Comparison of ENCODE assay signal across 12 cellular contexts in genomic region chr2:156147594-156148330, GRCh38.
A peak's percentile ranks its signal among the peaks of the same experiment; 100 is the strongest.
DNase-seq lines count a peak whose midpoint lies in the region; ATAC-seq and TF ChIP-seq lines count a peak whose summit lies in the region.
"Had no signal": no experiment of that assay in that cellular context is flagged by ENCODE, and none has a peak within 500 bp of the region (broad histone marks: within the 10 kb centered on the region; RNA-seq: fewer than 3 reads in every experiment).

No MANE protein-coding gene starts in this region.

- POLR2A ChIA-PET in activated CD4-positive, alpha-beta T cell treated with anti-CD3 and anti-CD28 coated beads for 36 hours (lab: Charles Lee), result no interaction called here
- POLR2A ChIA-PET in PC-3 (lab: Charles Lee; ENCODE audit: unreplicated experiment), result no interaction called here
- POLR2A ChIA-PET in HEK293T (lab: Yijun Ruan, JAX), result no interaction called here

- no peak overlapping the region for H2BK12ac ChIP-seq in H9 (ENCODE audit: insufficient read length, low read depth, low read length)

- H3T11ph ChIP-seq in H9 (ENCODE audit: low read length), result no peak overlapping the region

- no peaks in the 10 kb centered on the region for H3K4me1 Mint-ChIP-seq in activated CD4-positive, alpha-beta T cell treated with anti-CD3 and anti-CD28 coated beads for 36 hours
- H3K4me1 Mint-ChIP-seq in H9, result peaks cover 4 to 8% of the 10 kb centered on the region in 2 experiments; a peak in 1 of 4 replicates
- H3K4me1 Mint-ChIP-seq: natural killer cell had no signal

- TF ChIP-seq CTCF in PC-3 (conservative IDR thresholded peaks at IDR 0.05; ENCODE audit: low read depth, low read length) (no peak), smooth muscle cell (IDR thresholded peaks at IDR 0.05; ENCODE audit: borderline replicate concordance, insufficient read depth, poor library complexity, severe bottlenecking) (no peak), esophagus muscularis mucosa (IDR thresholded peaks at IDR 0.05) (no peak), H9 (conservative IDR thresholded peaks at IDR 0.05) (no peak)

- H3K79me2 ChIP-seq in PC-3 (ENCODE audit: low read length), result no peaks in the 10 kb centered on the region
- no peaks in the 10 kb centered on the region for H3K79me2 ChIP-seq in smooth muscle cell (ENCODE audit: low read depth)
- no peaks in the 10 kb centered on the region for H3K79me2 ChIP-seq in H9 (ENCODE audit: insufficient read depth, low read length)

- H3F3A ChIP-seq in PC-3 (ENCODE audit: low read length, unreplicated experiment) (no peaks in the 10 kb centered on the region), smooth muscle cell (ENCODE audit: low read depth) (no peaks in the 10 kb centered on the region)

- H2AFZ ChIP-seq in PC-3 (ENCODE audit: low read length) (no peak overlapping the region), smooth muscle cell (ENCODE audit: low read depth) (no peak overlapping the region), H9 (ENCODE audit: low read length) (no peak overlapping the region)

- no peak overlapping the region for H3K27ac Mint-ChIP-seq in activated CD4-positive, alpha-beta T cell treated with anti-CD3 and anti-CD28 coated beads for 36 hours
- no peak overlapping the region for H3K27ac Mint-ChIP-seq in H9
- H3K27ac Mint-ChIP-seq: natural killer cell had no signal

- no peaks in the 10 kb centered on the region for H3K4me1 ChIP-seq in PC-3 (ENCODE audit: insufficient read depth, low read length)
- H3K4me1 ChIP-seq in smooth muscle cell (ENCODE audit: low read depth), result no peaks in the 10 kb centered on the region
- peaks cover 0 to 6% (median 0%) of the 10 kb centered on the region in 4 donors for H3K4me1 ChIP-seq in esophagus muscularis mucosa
- H3K4me1 ChIP-seq in H9 (ENCODE audit: insufficient read depth, low read length), result no peaks in the 10 kb centered on the region; the same call in 1 of the 2 replicates
- H3K4me1 ChIP-seq: SJSA1 had no signal

- H4K5ac ChIP-seq in H9 (ENCODE audit: insufficient read length, low read depth, low read length), result no peak overlapping the region

- no peak overlapping the region for H2BK5ac ChIP-seq in H9 (ENCODE audit: insufficient read length, low read length)

- no peak overlapping the region for H3K4me2 ChIP-seq in PC-3 (ENCODE audit: low read length)
- H3K4me2 ChIP-seq in smooth muscle cell, result no peak overlapping the region
- no peak overlapping the region for H3K4me2 ChIP-seq in H9 (ENCODE audit: insufficient read depth, insufficient read length, low read length)

- H3K27me3 ChIP-seq in PC-3 (ENCODE audit: low read length) (no peaks in the 10 kb centered on the region), smooth muscle cell (ENCODE audit: low read depth) (no peaks in the 10 kb centered on the region), esophagus muscularis mucosa (no peaks in the 10 kb centered on the region), H9 (ENCODE audit: insufficient read depth, low read length) (no peaks in the 10 kb centered on the region)
- H3K27me3 ChIP-seq: SJSA1 had no signal

- H2BK120ac ChIP-seq in H9 (ENCODE audit: low read depth, low read length, poor library complexity, severe bottlenecking), result no peak overlapping the region

- no peak overlapping the region for H3K23ac ChIP-seq in H9 (ENCODE audit: insufficient read length, low read depth, low read length)

- CTCF ChIA-PET in activated CD4-positive, alpha-beta T cell treated with anti-CD3 and anti-CD28 coated beads for 36 hours (lab: Charles Lee), result interaction anchor here (0.7 kb wide), 1 partner anchor 13 kb away, joined by 3 read pairs; no protein-coding TSS in a partner anchor
- CTCF ChIA-PET in PC-3 (lab: Charles Lee) (no interaction called here), HEK293T (lab: Yijun Ruan, JAX) (no interaction called here)

- no peak overlapping the region for H3K56ac ChIP-seq in H9 (ENCODE audit: insufficient read length, low read depth, low read length)

- no peak overlapping the region for H2BK20ac ChIP-seq in H9 (ENCODE audit: low read depth, low read length, poor library complexity, severe bottlenecking)

- TF ChIP-seq EP300 in esophagus muscularis mucosa (IDR thresholded peaks at IDR 0.05), result no peak

- no peak overlapping the region for H4K91ac ChIP-seq in H9 (ENCODE audit: insufficient read length, low read depth, low read length)

- no peak overlapping the region for H3K14ac ChIP-seq in H9 (ENCODE audit: insufficient read depth, low read length)

- TF ChIP-seq POLR2A in esophagus muscularis mucosa (IDR thresholded peaks at IDR 0.05; ENCODE audit: low read depth), result no peak

- intact Hi-C loops in activated CD4-positive, alpha-beta T cell treated with anti-CD3 and anti-CD28 coated beads for 36 hours (cut with DNase I, micrococcal nuclease), result no loop called here
- intact Hi-C loops in PC-3 (cut with micrococcal nuclease) (no loop called here), esophagus muscularis mucosa (cut with DNase I) (no loop called here)

- no peak overlapping the region for H4K8ac ChIP-seq in H9 (replicated peaks; ENCODE audit: insufficient read length, low read depth, low read length)

- H3K4me3 ChIP-seq in PC-3 (ENCODE audit: low read length) (no peak overlapping the region), smooth muscle cell (no peak overlapping the region), esophagus muscularis mucosa (no peak overlapping the region)
- H3K4me3 ChIP-seq: SJSA1 had no signal

- H3K79me1 ChIP-seq in H9 (ENCODE audit: insufficient read depth, low read depth, low read length, poor library complexity, severe bottlenecking), result no peaks in the 10 kb centered on the region

- H2BK15ac ChIP-seq in H9 (ENCODE audit: low read depth, low read length), result no peak overlapping the region

- no peaks in the 10 kb centered on the region for H3K9me2 ChIP-seq in PC-3 (replicated peaks; ENCODE audit: low read length)

- H3K9ac ChIP-seq in PC-3 (ENCODE audit: low read length) (no peak overlapping the region), smooth muscle cell (ENCODE audit: low read depth) (no peak overlapping the region), H9 (ENCODE audit: extremely low read depth, insufficient read length, low read length) (no peak overlapping the region)

- peaks cover 2% of the 10 kb centered on the region for H3K27me3 Mint-ChIP-seq in activated CD4-positive, alpha-beta T cell treated with anti-CD3 and anti-CD28 coated beads for 36 hours
- no peaks in the 10 kb centered on the region for H3K27me3 Mint-ChIP-seq in H9 (ENCODE audit: low read depth)

- 48% methylated on average over 4 of the region's 4 CpGs for WGBS in smooth muscle cell (ENCODE audit: low lambda C conversion rate)
- 56% methylated on average over 4 of the region's 4 CpGs for WGBS in esophagus muscularis mucosa
- WGBS in H9 (ENCODE audit: extremely low coverage, insufficient read length, low lambda C conversion rate), result no CpG with 5 or more reads among the region's 4 CpGs

- BruUV-seq in PC-3 (replicated peaks; lab: Mats Ljungman, UMichigan), result no TSS peak

- H3K18ac ChIP-seq in H9 (ENCODE audit: insufficient read length, low read depth, low read length), result no peak overlapping the region

- H2AK5ac ChIP-seq in H9 (ENCODE audit: insufficient read length, low read length), result no peak overlapping the region

- H3K23me2 ChIP-seq in H9 (ENCODE audit: insufficient read length, low read depth, low read length, poor library complexity, severe bottlenecking), result no peaks in the 10 kb centered on the region

- H3K9me3 Mint-ChIP-seq in activated CD4-positive, alpha-beta T cell treated with anti-CD3 and anti-CD28 coated beads for 36 hours (ENCODE audit: low read depth), result no peaks in the 10 kb centered on the region
- peaks cover 0 to 7% of the 10 kb centered on the region in 2 experiments; a peak in 2 of 5 replicates for H3K9me3 Mint-ChIP-seq in H9

- H3K9me3 ChIP-seq in PC-3 (ENCODE audit: low read length) (no peaks in the 10 kb centered on the region), smooth muscle cell (replicated peaks; ENCODE audit: low read depth) (no peaks in the 10 kb centered on the region), esophagus muscularis mucosa (no peaks in the 10 kb centered on the region), H9 (ENCODE audit: control insufficient read depth, low read depth, low read length) (no peaks in the 10 kb centered on the region)
- H3K9me3 ChIP-seq: SJSA1 had no signal

- H3K27ac ChIP-seq in PC-3 (ENCODE audit: low read length), result no peak overlapping the region
- H3K27ac ChIP-seq in smooth muscle cell (ENCODE audit: low read depth), result peak overlapping the region; percentile 49
- H3K27ac ChIP-seq in esophagus muscularis mucosa (replicated peaks in 1 of 4), result no peak overlapping the region
- H3K27ac ChIP-seq in H9 (ENCODE audit: insufficient read length, low read depth, low read length), result no peak overlapping the region
- H3K27ac ChIP-seq: SJSA1 had no signal

- H3K4me3 Mint-ChIP-seq in activated CD4-positive, alpha-beta T cell treated with anti-CD3 and anti-CD28 coated beads for 36 hours, result no peak overlapping the region
- H3K4me3 Mint-ChIP-seq in H9, result no peak overlapping the region
- H3K4me3 Mint-ChIP-seq: natural killer cell had no signal

- no peak overlapping the region for H3K4ac ChIP-seq in H9 (ENCODE audit: low read depth, low read length)

- no peak for DNase-seq in activated CD4-positive, alpha-beta T cell treated with anti-CD3 and anti-CD28 coated beads for 36 hours
- no peak for DNase-seq in activated CD4-positive, alpha-beta T cell treated with anti-CD3 and anti-CD28 coated beads, Interleukin-2, amount 50 U/mL, for 4 hours
- DNase-seq in PC-3, result peak; percentile 19
- no peak for DNase-seq in smooth muscle cell (lab: John Stamatoyannopoulos, UW; ENCODE audit: unreplicated experiment)
- no peak for DNase-seq in HEK293T (ENCODE audit: extremely low spot score)
- DNase-seq in esophagus muscularis mucosa (ENCODE audit: extremely low spot score), result no peak
- no peak for DNase-seq in H9
- DNase-seq: central memory CD4-positive, alpha-beta T cell; GDM1; natural killer cell had no signal

- no peaks in the 10 kb centered on the region for H3K36me3 Mint-ChIP-seq in activated CD4-positive, alpha-beta T cell treated with anti-CD3 and anti-CD28 coated beads for 36 hours (ENCODE audit: low read depth)
- peaks cover 2 to 19% (median 8%) of the 10 kb centered on the region in 3 experiments for H3K36me3 Mint-ChIP-seq in H9 (ENCODE audit: insufficient read depth in 1 of 3, low read depth in 3 of 3)
- H3K36me3 Mint-ChIP-seq: natural killer cell had no signal

- H4K20me1 ChIP-seq in PC-3 (ENCODE audit: low read length) (no peaks in the 10 kb centered on the region), smooth muscle cell (ENCODE audit: low read depth) (no peaks in the 10 kb centered on the region), H9 (ENCODE audit: control insufficient read depth, insufficient read depth, insufficient read length) (no peaks in the 10 kb centered on the region)

- H3K36me3 ChIP-seq in PC-3 (ENCODE audit: low read depth, low read length), result no peaks in the 10 kb centered on the region
- H3K36me3 ChIP-seq in smooth muscle cell (ENCODE audit: low read depth), result no peaks in the 10 kb centered on the region
- H3K36me3 ChIP-seq in esophagus muscularis mucosa, result no peaks in the 10 kb centered on the region
- H3K36me3 ChIP-seq: SJSA1 had no signal

- ATAC-seq in activated CD4-positive, alpha-beta T cell treated with anti-CD3 and anti-CD28 coated beads for 36 hours, result peak; percentile 39
- peak; percentile 87 for ATAC-seq in HG02884 (IDR thresholded peaks at IDR 0.05; ENCODE audit: unreplicated experiment)
- no peak for ATAC-seq in PC-3
- ATAC-seq: natural killer cell had no signal

TF ChIP-seq in HEK293T, 16 proteins besides CTCF, POLR2A, EP300 and RAD21 (continues in another document):
- no peak for TF ChIP-seq TARDBP (IDR thresholded peaks at IDR 0.05)
- TF ChIP-seq HDGF (IDR thresholded peaks at IDR 0.05; ENCODE audit: borderline replicate concordance), result no peak
